8 cellular contexts compared by ENCODE assay signal in genomic region chr4:7042697-7043464, GRCh38. TPM values are rescaled to one million over a fixed set of nuclear protein-coding genes. Genes with fewer than 3 reads are reported as not detected.
DNase-seq lines count a peak whose midpoint lies in the region; ATAC-seq, FAIRE-seq and TF ChIP-seq lines count a peak whose summit lies in the region.

A gene with protein sequence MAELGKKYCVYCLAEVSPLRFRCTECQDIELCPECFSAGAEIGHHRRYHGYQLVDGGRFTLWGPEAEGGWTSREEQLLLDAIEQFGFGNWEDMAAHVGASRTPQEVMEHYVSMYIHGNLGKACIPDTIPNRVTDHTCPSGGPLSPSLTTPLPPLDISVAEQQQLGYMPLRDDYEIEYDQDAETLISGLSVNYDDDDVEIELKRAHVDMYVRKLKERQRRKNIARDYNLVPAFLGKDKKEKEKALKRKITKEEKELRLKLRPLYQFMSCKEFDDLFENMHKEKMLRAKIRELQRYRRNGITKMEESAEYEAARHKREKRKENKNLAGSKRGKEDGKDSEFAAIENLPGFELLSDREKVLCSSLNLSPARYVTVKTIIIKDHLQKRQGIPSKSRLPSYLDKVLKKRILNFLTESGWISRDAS (plus strand): TSS chr4:7043372. CDS start chr4:7043580, 208 bp downstream.

- H3K36me3 ChIP-seq in BJ (ENCODE audit: control insufficient read depth, insufficient read depth, low read length): peaks cover 2% of the 10 kb centered on the region; the same call in 1 of the 2 replicates

- DNase-seq in BJ (ENCODE audit: low read depth): peak; percentile 79
- DNase-seq in GM19239 (ENCODE audit: insufficient read length, low spot score): peak; percentile 99
- DNase-seq in NCI-H524 (lab: John Stamatoyannopoulos, UW): peak; percentile 95 to 97
- DNase-seq in activated CD4-positive, alpha-beta T cell treated with anti-CD3 and anti-CD28 coated beads for 4 hours: peak; percentile 84 to 90
- peak; percentile 99 for DNase-seq in kidney tubule cell (ENCODE audit: low spot score)
- peak; percentile 77 to 91 (median 82) for DNase-seq in stimulated activated CD4-positive, alpha-beta T cell treated with anti-CD3 and anti-CD28 coated beads, Interleukin-1b, Interleukin-23, amount 100 ng/mL, for 24 hours (ENCODE audit: low read depth in 4 of 4, low spot score in 1 of 4)

- TF ChIP-seq CTCF in BJ (IDR thresholded peaks at IDR 0.05; ENCODE audit: insufficient read depth, low read depth, low read length): no peak

- peak; percentile 94 for FAIRE-seq in GM19239 (lab: Jason Lieb, UNC)

- CTCF ChIA-PET in BJ (lab: Yijun Ruan, JAX): interaction anchor here (0.6 to 4.8 kb wide), 24 partner anchors 12 to 1490 kb away, joined by 3 to 45 read pairs (median 5); partner anchors contain the start of genes GRPEL1 and MRFAP1

- no peaks in the 10 kb centered on the region for H3K27me3 ChIP-seq in BJ (ENCODE audit: control insufficient read depth, insufficient read depth, low read length)

- peak within 1 kb of the TSS; percentile 96 for H3K4me3 ChIP-seq in BJ (ENCODE audit: low read depth, low read length)

- peak; percentile 75 for ATAC-seq in HG03457 (IDR thresholded peaks at IDR 0.05; ENCODE audit: unreplicated experiment)

- peak within 1 kb of the TSS; percentile 75 for H3K27ac ChIP-seq in cingulate gyrus (ENCODE audit: low read depth, low read length)

- POLR2A ChIA-PET in BJ (lab: Charles Lee): interaction anchor here (0.6 to 1.6 kb wide), 2 partner anchors 17 to 25 kb away, joined by 7 to 12 read pairs; partner anchors contain the start of gene GRPEL1

RNA-seq across cellular contexts. Expression of the gene that starts here (rescaled TPM):
- 6.1 and 7.3 TPM in 2 replicates for polyA plus RNA-seq in BJ (2011; rRNA removed)
- 5.3 and 7.7 TPM in 2 replicates for polyA minus RNA-seq in BJ (2011; rRNA and poly(A)+ RNA removed)

Comparison
In these comparisons a context has a peak if more than half of its experiments do, and no peak if none do; other contexts are left out.
1. Peak in every context shown above with its lines: DNase-seq, ATAC-seq, H3K4me3 ChIP-seq and H3K27ac ChIP-seq.